ENCODE assay signal across 31 cellular contexts in genomic region chr12:15240898-15241297, GRCh38. TPM values are rescaled to one million over a fixed set of nuclear protein-coding genes. Genes with fewer than 3 reads are reported as not detected.
"Had no signal": no experiment of that assay in that cellular context is flagged by ENCODE, and none has a peak within 500 bp of the region (broad histone marks: within the 10 kb centered on the region; RNA-seq: fewer than 3 reads in every experiment).

No MANE protein-coding gene starts in this region.

- H3K36me3 Mint-ChIP-seq: activated naive CD4-positive, alpha-beta T cell treated with anti-CD3 and anti-CD28 coated beads, Interleukin-2, amount 10 ng/mL, durations not matched to agents 7 days and 5 days; activated naive CD4-positive, alpha-beta T cell treated with anti-CD3 and anti-CD28 coated beads, Interleukin-2, amount 50 U/mL, for 72 hours; activated naive CD8-positive, alpha-beta T cell treated with anti-CD3 and anti-CD28 coated beads, Interleukin-2, amount 10 ng/mL, durations not matched to agents 7 days and 5 days; brain had no signal

- FAIRE-seq: bronchial epithelial cell, endothelial cell of umbilical vein had no signal

- H3K4me1 ChIP-seq: ascending aorta, esophagus squamous epithelium, gastroesophageal sphincter had no signal

- H3K4me3 Mint-ChIP-seq: activated CD4-positive, alpha-beta memory T cell treated with anti-CD3 and anti-CD28 coated beads, Interleukin-2, amount 10 ng/mL, durations not matched to agents 7 days and 5 days; activated CD4-positive, alpha-beta T cell treated with anti-CD3 and anti-CD28 coated beads for 36 hours; activated CD4-positive, alpha-beta T cell treated with anti-CD3 and anti-CD28 coated beads, Interleukin-2, amount 10 ng/mL, durations not matched to agents 24 days and 14 days; activated naive CD4-positive, alpha-beta T cell treated with anti-CD3 and anti-CD28 coated beads, Interleukin-2, amount 10 ng/mL, durations not matched to agents 7 days and 5 days; activated naive CD8-positive, alpha-beta T cell treated with anti-CD3 and anti-CD28 coated beads, Interleukin-2, amount 10 ng/mL, durations not matched to agents 7 days and 5 days; activated T-cell treated with anti-CD3 and anti-CD28 coated beads, Interleukin-2, amount 50 U/mL, for 24 hours; activated T-cell treated with anti-CD3 and anti-CD28 coated beads, Interleukin-2, amount 50 U/mL, for 72 hours; brain; central memory CD8-positive, alpha-beta T cell; dendritic cell treated with granulocyte-macrophage colony-stimulating factor and Interleukin-4, amounts not matched to agents 40 ng/mL and 50 ng/mL, for 4 days had no signal

- H3K27ac Mint-ChIP-seq: activated CD4-positive, alpha-beta memory T cell treated with anti-CD3 and anti-CD28 coated beads, Interleukin-2, amount 10 ng/mL, durations not matched to agents 7 days and 5 days; activated CD4-positive, alpha-beta T cell treated with anti-CD3 and anti-CD28 coated beads for 36 hours; activated CD4-positive, alpha-beta T cell treated with anti-CD3 and anti-CD28 coated beads, Interleukin-2, amount 10 ng/mL, durations not matched to agents 24 days and 14 days; activated naive CD4-positive, alpha-beta T cell treated with anti-CD3 and anti-CD28 coated beads, Interleukin-2, amount 10 ng/mL, durations not matched to agents 7 days and 5 days; activated naive CD4-positive, alpha-beta T cell treated with anti-CD3 and anti-CD28 coated beads, Interleukin-2, amount 50 U/mL, for 72 hours; activated naive CD8-positive, alpha-beta T cell treated with anti-CD3 and anti-CD28 coated beads, Interleukin-2, amount 10 ng/mL, durations not matched to agents 7 days and 5 days; activated T-cell treated with anti-CD3 and anti-CD28 coated beads, Interleukin-2, amount 50 U/mL, for 24 hours; activated T-cell treated with anti-CD3 and anti-CD28 coated beads, Interleukin-2, amount 50 U/mL, for 72 hours; brain; dendritic cell treated with granulocyte-macrophage colony-stimulating factor and Interleukin-4, amounts not matched to agents 40 ng/mL and 50 ng/mL, for 4 days had no signal

- ATAC-seq: activated CD4-positive, alpha-beta T cell treated with anti-CD3 and anti-CD28 coated beads for 36 hours; activated naive CD4-positive, alpha-beta T cell treated with anti-CD3 and anti-CD28 coated beads, Interleukin-2, amount 50 U/mL, for 72 hours; activated T-cell treated with anti-CD3 and anti-CD28 coated beads, Interleukin-2, amount 50 U/mL, for 72 hours; gastroesophageal sphincter; heart right ventricle had no signal

- H3K9me3 Mint-ChIP-seq: activated CD4-positive, alpha-beta memory T cell treated with anti-CD3 and anti-CD28 coated beads, Interleukin-2, amount 10 ng/mL, durations not matched to agents 7 days and 5 days; activated CD4-positive, alpha-beta T cell treated with anti-CD3 and anti-CD28 coated beads, Interleukin-2, amount 10 ng/mL, durations not matched to agents 24 days and 14 days; activated naive CD4-positive, alpha-beta T cell treated with anti-CD3 and anti-CD28 coated beads, Interleukin-2, amount 10 ng/mL, durations not matched to agents 7 days and 5 days; activated naive CD4-positive, alpha-beta T cell treated with anti-CD3 and anti-CD28 coated beads, Interleukin-2, amount 50 U/mL, for 72 hours; activated naive CD8-positive, alpha-beta T cell treated with anti-CD3 and anti-CD28 coated beads, Interleukin-2, amount 10 ng/mL, durations not matched to agents 7 days and 5 days; activated T-cell treated with anti-CD3 and anti-CD28 coated beads, Interleukin-2, amount 50 U/mL, for 24 hours; activated T-cell treated with anti-CD3 and anti-CD28 coated beads, Interleukin-2, amount 50 U/mL, for 72 hours; central memory CD8-positive, alpha-beta T cell; dendritic cell treated with granulocyte-macrophage colony-stimulating factor and Interleukin-4, amounts not matched to agents 40 ng/mL and 50 ng/mL, for 4 days had no signal

- H3K4me1 Mint-ChIP-seq: activated CD4-positive, alpha-beta memory T cell treated with anti-CD3 and anti-CD28 coated beads, Interleukin-2, amount 10 ng/mL, durations not matched to agents 7 days and 5 days; activated CD4-positive, alpha-beta T cell treated with anti-CD3 and anti-CD28 coated beads for 36 hours; activated CD4-positive, alpha-beta T cell treated with anti-CD3 and anti-CD28 coated beads, Interleukin-2, amount 10 ng/mL, durations not matched to agents 24 days and 14 days; activated naive CD4-positive, alpha-beta T cell treated with anti-CD3 and anti-CD28 coated beads, Interleukin-2, amount 10 ng/mL, durations not matched to agents 7 days and 5 days; activated naive CD8-positive, alpha-beta T cell treated with anti-CD3 and anti-CD28 coated beads, Interleukin-2, amount 10 ng/mL, durations not matched to agents 7 days and 5 days; central memory CD8-positive, alpha-beta T cell had no signal

- H3K27ac ChIP-seq: ascending aorta, coronary artery, dorsolateral prefrontal cortex, epithelial cell of prostate, esophagus squamous epithelium, gastroesophageal sphincter, heart right ventricle had no signal

- DNase-seq: activated CD4-positive, alpha-beta memory T cell treated with anti-CD3 and anti-CD28 coated beads, Interleukin-2, amount 10 ng/mL, durations not matched to agents 7 days and 5 days; activated CD4-positive, alpha-beta T cell treated with anti-CD3 and anti-CD28 coated beads for 36 hours; activated CD4-positive, alpha-beta T cell treated with anti-CD3 and anti-CD28 coated beads, Interleukin-2, amount 10 ng/mL, durations not matched to agents 24 days and 14 days; activated CD4-positive, alpha-beta T cell treated with anti-CD3 and anti-CD28 coated beads, Interleukin-2, amount 50 U/mL, for 4 hours; activated CD4-positive, CD25-positive, alpha-beta regulatory T cell; activated CD4-positive, CD25-positive, alpha-beta regulatory T cell treated with anti-CD3 and anti-CD28 coated beads, Interleukin-2, amount 50 U/mL, for 72 hours; activated CD8-positive, alpha-beta memory T cell treated with anti-CD3 and anti-CD28 coated beads, Interleukin-2, amount 50 U/mL, for 48 hours; activated gamma-delta T cell; activated naive CD4-positive, alpha-beta T cell; activated naive CD4-positive, alpha-beta T cell treated with anti-CD3 and anti-CD28 coated beads, Interleukin-2, amount 10 ng/mL, durations not matched to agents 7 days and 5 days; activated naive CD8-positive, alpha-beta T cell treated with anti-CD3 and anti-CD28 coated beads, Interleukin-2, amount 10 ng/mL, durations not matched to agents 7 days and 5 days; activated T-cell treated with anti-CD3 and anti-CD28 coated beads for 4 hours; activated T-cell treated with anti-CD3 and anti-CD28 coated beads, Interleukin-2, amount 50 U/mL, for 24 hours; activated T-cell treated with anti-CD3 and anti-CD28 coated beads, Interleukin-2, amount 50 U/mL, for 72 hours; dorsolateral prefrontal cortex; effector memory CD4-positive, alpha-beta T cell; esophagus squamous epithelium; foreskin melanocyte; heart right ventricle; T-helper 2 cell had no signal

- H3K4me3 ChIP-seq: ascending aorta, coronary artery, dorsolateral prefrontal cortex, esophagus squamous epithelium, gastroesophageal sphincter, heart right ventricle had no signal

- H3K36me3 ChIP-seq: ascending aorta, esophagus squamous epithelium, gastroesophageal sphincter, heart right ventricle had no signal

- H3K9me3 ChIP-seq: ascending aorta, esophagus squamous epithelium, gastroesophageal sphincter, heart right ventricle had no signal

- H3K27me3 ChIP-seq: ascending aorta, gastroesophageal sphincter had no signal

RNA-seq across cellular contexts. Expression of gene RERG, which starts 19.7 kb away (rescaled TPM):
- total RNA-seq: activated CD4-positive, alpha-beta memory T cell treated with anti-CD3 and anti-CD28 coated beads, Interleukin-2, amount 10 ng/mL, durations not matched to agents 7 days and 5 days; activated CD4-positive, alpha-beta T cell treated with anti-CD3 and anti-CD28 coated beads for 36 hours; activated CD4-positive, alpha-beta T cell treated with anti-CD3 and anti-CD28 coated beads, Interleukin-2, amount 10 ng/mL, durations not matched to agents 24 days and 14 days; activated naive CD4-positive, alpha-beta T cell treated with anti-CD3 and anti-CD28 coated beads, Interleukin-2, amount 50 U/mL, for 72 hours; activated naive CD8-positive, alpha-beta T cell treated with anti-CD3 and anti-CD28 coated beads, Interleukin-2, amount 10 ng/mL, durations not matched to agents 7 days and 5 days; activated T-cell treated with anti-CD3 and anti-CD28 coated beads, Interleukin-2, amount 50 U/mL, for 72 hours; endothelial cell of umbilical vein; glomerular endothelial cell had no signal
- polyA plus RNA-seq: endothelial cell of umbilical vein had no signal
